9 cellular contexts compared by ENCODE assay signal in the genomic region with DNA sequence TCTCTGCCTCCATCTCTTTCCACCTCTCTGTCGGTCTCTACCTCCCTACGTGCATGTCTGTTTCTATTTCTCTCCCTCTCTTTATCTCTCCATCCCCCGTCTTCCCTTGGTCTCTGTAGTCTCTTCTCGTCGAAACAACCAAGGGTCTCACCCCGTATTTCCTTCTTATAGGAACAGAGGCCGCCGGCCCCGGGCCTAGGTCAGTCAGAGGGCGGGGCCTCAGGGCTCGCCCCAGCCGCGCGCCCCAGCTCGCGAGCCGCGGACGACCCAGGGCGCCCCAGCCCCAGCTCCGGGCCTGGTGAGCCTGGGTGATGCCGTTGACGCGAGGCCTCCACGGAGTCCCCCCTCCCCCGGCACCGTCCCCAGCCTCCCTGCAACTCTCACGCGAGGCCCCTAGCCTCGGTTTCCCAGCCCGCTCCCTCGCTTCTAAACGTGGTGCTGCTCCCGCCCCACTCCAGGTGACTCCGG. TPM values are rescaled to one million over a fixed set of nuclear protein-coding genes. Genes with fewer than 3 reads are reported as not detected.
DNase-seq lines count a peak whose midpoint lies in the region; ATAC-seq, FAIRE-seq and TF ChIP-seq lines count a peak whose summit lies in the region.
"Had no signal": no experiment of that assay in that cellular context is flagged by ENCODE, and none has a peak within 500 bp of the region (broad histone marks: within the 10 kb centered on the region; RNA-seq: fewer than 3 reads in every experiment).

No MANE protein-coding gene starts in this region.

- H3K36me3 ChIP-seq in SJCRH30 = no peaks in the 10 kb centered on the region
- no peaks in the 10 kb centered on the region for H3K36me3 ChIP-seq in endothelial cell of umbilical vein (ENCODE audit: control insufficient read depth in 2 of 2, extremely low read depth in 1 of 2, insufficient read depth in 2 of 2, low read length in 2 of 2)

- no peaks in the 10 kb centered on the region for H3K9me3 ChIP-seq in SJCRH30 (replicated peaks)
- H3K9me3 ChIP-seq in endothelial cell of umbilical vein (replicated peaks; ENCODE audit: control insufficient read depth, insufficient read depth, low read length) = no peaks in the 10 kb centered on the region

- CTCF ChIA-PET in endothelial cell of umbilical vein (lab: Charles Lee) = interaction anchor here (0.6 to 2.4 kb wide), 8 partner anchors 10 to 243 kb away, joined by 3 to 9 read pairs (median 3); a partner anchor contains a TSS

- peaks cover 33% of the 10 kb centered on the region for H3K4me1 Mint-ChIP-seq in nephron progenitor cell

- H3K4me2 ChIP-seq in endothelial cell of umbilical vein (ENCODE audit: insufficient read depth, low read length) = peak overlapping the region; percentile 31

- H3K9me1 ChIP-seq in endothelial cell of umbilical vein (replicated peaks; ENCODE audit: control insufficient read depth, extremely low read depth, insufficient read depth, low read length) = no peaks in the 10 kb centered on the region

- H3K4me3 Mint-ChIP-seq in nephron progenitor cell = peak overlapping the region; percentile 83

- peak overlapping the region; percentile 59 for H2AFZ ChIP-seq in endothelial cell of umbilical vein (ENCODE audit: low read depth, low read length)

- DNase-seq in activated CD4-positive, CD25-positive, alpha-beta regulatory T cell (lab: John Stamatoyannopoulos, UW) = no peak
- peak in 1 of 2 experiments; percentile 17 for DNase-seq in SJCRH30
- no peak for DNase-seq in endothelial cell of umbilical vein (ENCODE audit: low read depth, low spot score)
- peak; percentile 23 for DNase-seq in nephron progenitor cell
- DNase-seq in NCI-H2107 (lab: John Stamatoyannopoulos, UW) = no peak
- DNase-seq in NCI-H1436 (lab: John Stamatoyannopoulos, UW) = no peak

- intact Hi-C loops in endothelial cell of umbilical vein (cut with micrococcal nuclease) = loop anchor here (1.0 to 10.0 kb wide), 3 partner anchors 66 to 374 kb away; a partner anchor contains a TSS

- no peak overlapping the region for H3K27ac Mint-ChIP-seq in nephron progenitor cell

- no TSS peak for BruUV-seq in endothelial cell of umbilical vein (replicated peaks; lab: Mats Ljungman, UMichigan)

- peaks cover 14% of the 10 kb centered on the region for H3K27me3 Mint-ChIP-seq in nephron progenitor cell (ENCODE audit: low read depth, poor library complexity)

- H4K20me1 ChIP-seq in endothelial cell of umbilical vein (replicated peaks; ENCODE audit: control insufficient read depth, extremely low read depth, insufficient read depth, low read length) = no peaks in the 10 kb centered on the region

- H3K9me3 Mint-ChIP-seq in nephron progenitor cell = peaks cover 50% of the 10 kb centered on the region

- H3K4me1 ChIP-seq in SJCRH30 (no peaks in the 10 kb centered on the region), endothelial cell of umbilical vein (ENCODE audit: control insufficient read depth, extremely low read depth, insufficient read depth, low read length) (peaks cover 4% of the 10 kb centered on the region)

- peak; percentile 23 to 33 for ATAC-seq in activated CD4-positive, CD25-positive, alpha-beta regulatory T cell treated with anti-CD3 and anti-CD28 coated beads, Interleukin-2, amount 50 U/mL, for 24 hours
- peak; percentile 44 for ATAC-seq in HG02610 (IDR thresholded peaks at IDR 0.05; ENCODE audit: unreplicated experiment)

- H3K9ac ChIP-seq in endothelial cell of umbilical vein (replicated peaks; ENCODE audit: extremely low read depth, insufficient read depth, low read length) = no peak overlapping the region

- H3K27me3 ChIP-seq in SJCRH30 (no peaks in the 10 kb centered on the region), endothelial cell of umbilical vein (ENCODE audit: control insufficient read depth in 2 of 2, insufficient read depth in 2 of 2, low read length in 2 of 2) (no peaks in the 10 kb centered on the region)

- FAIRE-seq in endothelial cell of umbilical vein (lab: Jason Lieb, UNC) = peak; percentile 71
- FAIRE-seq: colon had no signal

- no peak for TF ChIP-seq POLR2A in endothelial cell of umbilical vein (IDR thresholded peaks at IDR 0.05; ENCODE audit: low read depth, low read length)

- H3K27ac ChIP-seq in SJCRH30 (no peak overlapping the region), endothelial cell of umbilical vein (ENCODE audit: insufficient read depth, low read depth, low read length) (no peak overlapping the region)

- peaks cover 14% of the 10 kb centered on the region for H3K36me3 Mint-ChIP-seq in nephron progenitor cell (ENCODE audit: low read depth)

- TF ChIP-seq CTCF in endothelial cell of umbilical vein (IDR thresholded peaks at IDR 0.05; ENCODE audit: extremely low read depth in 1 of 2, insufficient read depth in 1 of 2, low read depth in 1 of 2, low read length in 2 of 2) = no peak
- no peak for TF ChIP-seq CTCF in nephron progenitor cell (IDR thresholded peaks at IDR 0.05)

- peaks cover 4% of the 10 kb centered on the region for H3K79me2 ChIP-seq in endothelial cell of umbilical vein (ENCODE audit: control insufficient read depth, insufficient read depth, low read length)

- peak overlapping the region; percentile 59 for H3K4me3 ChIP-seq in SJCRH30
- H3K4me3 ChIP-seq in endothelial cell of umbilical vein (replicated peaks in 1 of 3; ENCODE audit: insufficient read depth in 1 of 3, low read depth in 1 of 3, low read length in 3 of 3) = peak overlapping the region in 2 of 3 experiments; percentile 46 to 58

- dilution Hi-C loops in endothelial cell of umbilical vein (cut with MboI; ENCODE audit: extremely low pct_ligation_motif_present, low sequenced_read_pairs) = no loop called here

- POLR2A ChIA-PET in endothelial cell of umbilical vein (lab: Charles Lee) = no interaction called here

TF ChIP-seq in endothelial cell of umbilical vein, 7 proteins besides CTCF, POLR2A, EP300 and RAD21 (continues in another document):
- TF ChIP-seq, protein P1, sequence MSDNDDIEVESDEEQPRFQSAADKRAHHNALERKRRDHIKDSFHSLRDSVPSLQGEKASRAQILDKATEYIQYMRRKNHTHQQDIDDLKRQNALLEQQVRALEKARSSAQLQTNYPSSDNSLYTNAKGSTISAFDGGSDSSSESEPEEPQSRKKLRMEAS (IDR thresholded peaks at IDR 0.05; ENCODE audit: insufficient read depth, insufficient read length) = no peak
- TF ChIP-seq JUN (IDR thresholded peaks at IDR 0.05; ENCODE audit: borderline replicate concordance, insufficient read depth, insufficient read length, low read depth) = no peak

RNA-seq across cellular contexts. Expression of a gene that starts 6.6 kb away (rescaled TPM):
- 43.5 and 51.1 TPM in 2 replicates for total RNA-seq in SJCRH30 (2014; rRNA removed; shearing (Covaris generic))
- 30.0 and 36.0 TPM in 2 replicates for total RNA-seq in endothelial cell of umbilical vein
- 73.1 and 107 TPM in 2 replicates for polyA plus RNA-seq in endothelial cell of umbilical vein
- 47.5 and 61.6 TPM in 2 replicates for polyA plus RNA-seq in endothelial cell of umbilical vein (2011; cell fraction: cytosol; rRNA removed)
- polyA plus RNA-seq in endothelial cell of umbilical vein (2011; cell fraction: nucleus; rRNA removed) = 33.9 and 35.2 TPM in 2 replicates
- 34.6 and 39.4 TPM in 2 replicates for polyA plus RNA-seq in endothelial cell of umbilical vein (2012)
- polyA minus RNA-seq in endothelial cell of umbilical vein = 20.5 and 24.7 TPM in 2 replicates
- 71.9 TPM for polyA minus RNA-seq in endothelial cell of umbilical vein (2011; cell fraction: cytosol; rRNA and poly(A)+ RNA removed)
- 10.1 and 10.6 TPM in 2 replicates for polyA minus RNA-seq in endothelial cell of umbilical vein (2011; cell fraction: nucleus; rRNA and poly(A)+ RNA removed)

RNA-seq across cellular contexts. Expression of a gene that starts 6.8 kb away (rescaled TPM):
- 52.3 and 52.4 TPM in 2 replicates for total RNA-seq in SJCRH30 (2014; rRNA removed; shearing (Covaris generic))
- total RNA-seq in endothelial cell of umbilical vein = 72.8 and 86.3 TPM in 2 replicates
- 83.5 and 86.8 TPM in 2 replicates for polyA plus RNA-seq in endothelial cell of umbilical vein
- polyA plus RNA-seq in endothelial cell of umbilical vein (2011; cell fraction: cytosol; rRNA removed) = 71.6 and 84.2 TPM in 2 replicates
- 114 and 146 TPM in 2 replicates for polyA plus RNA-seq in endothelial cell of umbilical vein (2011; cell fraction: nucleus; rRNA removed)
- 80.7 and 105 TPM in 2 replicates for polyA plus RNA-seq in endothelial cell of umbilical vein (2012)
- 61.8 and 66.3 TPM in 2 replicates for polyA minus RNA-seq in endothelial cell of umbilical vein
- polyA minus RNA-seq in endothelial cell of umbilical vein (2011; cell fraction: cytosol; rRNA and poly(A)+ RNA removed) = 79.9 TPM
- polyA minus RNA-seq in endothelial cell of umbilical vein (2011; cell fraction: nucleus; rRNA and poly(A)+ RNA removed) = 17.0 and 23.5 TPM in 2 replicates

RNA-seq across cellular contexts. Expression of a gene that starts 20.5 kb away (rescaled TPM):
- 12.6 and 16.0 TPM in 2 replicates for total RNA-seq in SJCRH30 (2014; rRNA removed; shearing (Covaris generic))
- 28.9 and 31.4 TPM in 2 replicates for total RNA-seq in endothelial cell of umbilical vein
- 64.5 and 76.5 TPM in 2 replicates for polyA plus RNA-seq in endothelial cell of umbilical vein
- 35.7 and 36.0 TPM in 2 replicates for polyA plus RNA-seq in endothelial cell of umbilical vein (2011; cell fraction: cytosol; rRNA removed)
- polyA plus RNA-seq in endothelial cell of umbilical vein (2011; cell fraction: nucleus; rRNA removed) = 25.5 TPM in 2 replicates
- polyA plus RNA-seq in endothelial cell of umbilical vein (2012) = 27.8 and 36.6 TPM in 2 replicates
- 48.9 and 52.1 TPM in 2 replicates for polyA minus RNA-seq in endothelial cell of umbilical vein
- 39.9 TPM for polyA minus RNA-seq in endothelial cell of umbilical vein (2011; cell fraction: cytosol; rRNA and poly(A)+ RNA removed)
- polyA minus RNA-seq in endothelial cell of umbilical vein (2011; cell fraction: nucleus; rRNA and poly(A)+ RNA removed) = 7.9 and 9.2 TPM in 2 replicates

RNA-seq across cellular contexts. Expression of a gene that starts 27.9 kb away (rescaled TPM):
- total RNA-seq in SJCRH30 (2014; rRNA removed; shearing (Covaris generic)) = 6.8 and 8.0 TPM in 2 replicates
- total RNA-seq in endothelial cell of umbilical vein = 5.5 and 7.4 TPM in 2 replicates
- polyA plus RNA-seq in endothelial cell of umbilical vein = 7.4 and 7.5 TPM in 2 replicates
- 4.5 TPM in 2 replicates for polyA plus RNA-seq in endothelial cell of umbilical vein (2011; cell fraction: cytosol; rRNA removed)
- polyA plus RNA-seq in endothelial cell of umbilical vein (2011; cell fraction: nucleus; rRNA removed) = 8.7 and 9.7 TPM in 2 replicates
- 4.6 and 5.1 TPM in 2 replicates for polyA plus RNA-seq in endothelial cell of umbilical vein (2012)
- polyA minus RNA-seq in endothelial cell of umbilical vein = 9.7 and 11.9 TPM in 2 replicates
- 9.1 TPM for polyA minus RNA-seq in endothelial cell of umbilical vein (2011; cell fraction: cytosol; rRNA and poly(A)+ RNA removed)
- polyA minus RNA-seq in endothelial cell of umbilical vein (2011; cell fraction: nucleus; rRNA and poly(A)+ RNA removed) = 5.0 and 5.1 TPM in 2 replicates

RNA-seq across cellular contexts. Expression of a gene that starts 55.6 kb away (rescaled TPM):
- total RNA-seq in SJCRH30 (2014; rRNA removed; shearing (Covaris generic)) = not detected in 2 replicates
- 0.44 TPM in 1 of 2 replicates, not detected in the other for total RNA-seq in endothelial cell of umbilical vein
- polyA plus RNA-seq in endothelial cell of umbilical vein = not detected in 2 replicates
- 0.06 TPM in 1 of 2 replicates, not detected in the other for polyA plus RNA-seq in endothelial cell of umbilical vein (2011; cell fraction: cytosol; rRNA removed)
- not detected in 2 replicates for polyA plus RNA-seq in endothelial cell of umbilical vein (2011; cell fraction: nucleus; rRNA removed)
- polyA plus RNA-seq in endothelial cell of umbilical vein (2012) = 0.27 TPM in 1 of 2 replicates, not detected in the other
- polyA minus RNA-seq in endothelial cell of umbilical vein = not detected in 2 replicates
- not detected for polyA minus RNA-seq in endothelial cell of umbilical vein (2011; cell fraction: cytosol; rRNA and poly(A)+ RNA removed)
- not detected in 2 replicates for polyA minus RNA-seq in endothelial cell of umbilical vein (2011; cell fraction: nucleus; rRNA and poly(A)+ RNA removed)
